In genomic region chr22:48943567-48944432, GRCh38 we compare ENCODE assay signal across 9 cellular contexts.
DNase-seq lines count a peak whose midpoint lies in the region; ATAC-seq lines count a peak whose summit lies in the region.
"Had no signal": no experiment of that assay in that cellular context is flagged by ENCODE, and none has a peak within 500 bp of the region (broad histone marks: within the 10 kb centered on the region; RNA-seq: fewer than 3 reads in every experiment).

No MANE protein-coding gene starts in this region.

- H3K27me3 Mint-ChIP-seq in effector memory CD8-positive, alpha-beta T cell: peaks cover 5 to 36% of the 10 kb centered on the region in 2 donors
- H3K27me3 Mint-ChIP-seq: activated naive CD8-positive, alpha-beta T cell treated with anti-CD3 and anti-CD28 coated beads, Interleukin-2, amount 50 U/mL, for 24 hours had no signal

- ATAC-seq in sciatic nerve (peak; percentile 76), GM18517 (IDR thresholded peaks at IDR 0.05; ENCODE audit: unreplicated experiment) (no peak)
- ATAC-seq in effector memory CD8-positive, alpha-beta T cell (replicated peaks): no peak
- ATAC-seq: activated naive CD8-positive, alpha-beta T cell treated with anti-CD3 and anti-CD28 coated beads, Interleukin-2, amount 50 U/mL, for 24 hours had no signal

- no peak overlapping the region for H3K4me3 Mint-ChIP-seq in effector memory CD8-positive, alpha-beta T cell
- H3K4me3 Mint-ChIP-seq: activated naive CD8-positive, alpha-beta T cell treated with anti-CD3 and anti-CD28 coated beads, Interleukin-2, amount 50 U/mL, for 24 hours had no signal

- intact Hi-C loops in head of caudate nucleus (cut with DNase I) (no loop called here), sciatic nerve (cut with DNase I) (no loop called here)

- no peaks in the 10 kb centered on the region for H3K36me3 Mint-ChIP-seq in effector memory CD8-positive, alpha-beta T cell (ENCODE audit: insufficient read depth)

- H3K27ac Mint-ChIP-seq in effector memory CD8-positive, alpha-beta T cell: no peak overlapping the region
- H3K27ac Mint-ChIP-seq: activated naive CD8-positive, alpha-beta T cell treated with anti-CD3 and anti-CD28 coated beads, Interleukin-2, amount 50 U/mL, for 24 hours had no signal

- no peaks in the 10 kb centered on the region for H3K9me3 Mint-ChIP-seq in effector memory CD8-positive, alpha-beta T cell
- H3K9me3 Mint-ChIP-seq: activated naive CD8-positive, alpha-beta T cell treated with anti-CD3 and anti-CD28 coated beads, Interleukin-2, amount 50 U/mL, for 24 hours had no signal

- H3K4me1 Mint-ChIP-seq in effector memory CD8-positive, alpha-beta T cell (ENCODE audit: low read depth in 2 of 2): no peaks in the 10 kb centered on the region
- H3K4me1 Mint-ChIP-seq: activated naive CD8-positive, alpha-beta T cell treated with anti-CD3 and anti-CD28 coated beads, Interleukin-2, amount 50 U/mL, for 24 hours had no signal

- peak; percentile 8 to 29 for DNase-seq in NCI-H2081 (lab: John Stamatoyannopoulos, UW)
- DNase-seq in NCI-H2081 treated with DMSO at 0.1 percent for 48 hours (lab: John Stamatoyannopoulos, UW): no peak
- DNase-seq in NCI-H774 (lab: John Stamatoyannopoulos, UW): peak; percentile 12
- peak in 40 of 42 donors; percentile 35 to 88 (median 65) for DNase-seq in head of caudate nucleus
- DNase-seq in sciatic nerve (ENCODE audit: low spot score): peak; percentile 61
- DNase-seq in OCI-M2 (lab: John Stamatoyannopoulos, UW; ENCODE audit: unreplicated experiment): no peak
- DNase-seq in effector memory CD8-positive, alpha-beta T cell: no peak
- DNase-seq: activated naive CD8-positive, alpha-beta T cell treated with anti-CD3 and anti-CD28 coated beads, Interleukin-2, amount 50 U/mL, for 24 hours had no signal

Comparison
In these comparisons a context has a peak if more than half of its experiments do, and no peak if none do; other contexts are left out.
1. DNase-seq: peak in NCI-H2081 (2 of 2), NCI-H774 (single experiment), head of caudate nucleus (40 of 42) and sciatic nerve (single experiment); none in NCI-H2081 treated with DMSO at 0.1 percent for 48 hours (single experiment), OCI-M2 (single experiment) and effector memory CD8-positive, alpha-beta T cell (0 of 3).